8 cellular contexts compared by ENCODE assay signal in the genomic region with DNA sequence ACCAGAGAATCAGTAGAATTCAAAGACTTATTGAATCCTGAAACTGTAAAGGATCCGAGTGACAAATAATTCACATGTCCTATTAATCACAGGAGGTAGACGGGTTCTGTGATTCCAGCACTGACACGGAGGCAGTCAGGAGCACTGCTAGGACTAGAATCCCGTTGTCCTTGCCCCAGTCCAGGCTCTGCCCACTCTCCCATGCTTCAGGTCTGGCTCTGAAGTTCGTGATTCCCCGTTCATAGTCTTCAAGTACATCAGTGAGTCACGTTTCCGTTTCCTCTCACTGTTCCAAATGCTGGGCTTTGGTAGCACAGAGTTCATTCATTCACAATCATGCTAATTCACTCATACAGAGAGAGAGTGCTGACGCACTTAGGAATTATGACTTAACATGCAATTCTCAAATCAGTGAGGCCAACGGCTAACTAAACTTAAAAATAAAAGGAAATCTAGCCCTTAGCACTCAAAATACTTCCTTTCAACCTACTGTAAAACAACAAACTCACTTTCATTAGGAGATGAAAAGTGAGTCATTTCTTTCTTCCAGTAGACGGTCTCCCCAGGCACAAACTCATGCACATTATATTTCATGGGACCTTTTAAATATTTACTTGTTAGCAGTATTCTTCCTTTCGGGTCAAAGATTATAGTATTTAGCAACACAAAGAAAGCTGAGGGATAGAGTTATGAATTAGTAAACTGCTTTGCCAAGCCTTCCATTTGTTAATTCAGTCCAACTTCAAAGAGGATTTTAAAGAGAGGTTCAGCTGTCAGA.
DNase-seq lines count a peak whose midpoint lies in the region; TF ChIP-seq lines count a peak whose summit lies in the region.

No MANE protein-coding gene starts in this region.

- peak; percentile 49 for DNase-seq in GM10248 (ENCODE audit: extremely low spot score)
- peak; percentile 98 for DNase-seq in GM23248
- peak; percentile 54 for DNase-seq in activated CD4-positive, alpha-beta T cell treated with anti-CD3 and anti-CD28 coated beads for 48 hours
- DNase-seq in superior temporal gyrus (ENCODE audit: extremely low spot score) = no peak
- no peak for DNase-seq in erythroblast (lab: John Stamatoyannopoulos, UW)

- no peaks in the 10 kb centered on the region for H4K20me1 ChIP-seq in GM23248 (ENCODE audit: insufficient read depth)

- peak overlapping the region; percentile 84 for H3K27ac ChIP-seq in GM23248
- peak overlapping the region; percentile 74 to 91 for H3K27ac ChIP-seq in esophagus (ENCODE audit: low read depth in 2 of 2, low read length in 1 of 2)

- H2AFZ ChIP-seq in GM23248 = peak overlapping the region; percentile 83

- CTCF ChIA-PET in GM10248 (lab: Yijun Ruan, JAX) = interaction anchor here (0.9 to 13.3 kb wide), 4 partner anchors 10 to 173 kb away, joined by 3 to 264 read pairs (median 12); no protein-coding TSS in a partner anchor

- in situ Hi-C loops in GM23248 (cut with MboI) = loop anchor here (10.0 kb wide), 1 partner anchor 158 kb away; no protein-coding TSS in a partner anchor

- WGBS in GM23248 (ENCODE audit: low coverage in 1 of 2, low lambda C conversion rate in 2 of 2, missing lambda C conversion rate in 2 of 2), 2 experiments = 0% methylated on average over 12 of the region's 12 CpGs
- 3 to 13% methylated on average over 12 of the region's 12 CpGs for WGBS in esophagus, 2 donors

- H3K27ac Mint-ChIP-seq in IgD-negative memory B cell = peak overlapping the region in 1 of 3 donors; percentile 36
- H3K27ac Mint-ChIP-seq in nephron = peak overlapping the region; percentile 49 to 86 (median 80)

- H3K79me2 ChIP-seq in GM23248 (ENCODE audit: insufficient read depth) = no peaks in the 10 kb centered on the region

- H3K9me3 ChIP-seq in GM23248 (ENCODE audit: low read depth) = no peaks in the 10 kb centered on the region
- H3K9me3 ChIP-seq in esophagus (ENCODE audit: control insufficient read depth in 2 of 2, insufficient read depth in 1 of 2, low read depth in 1 of 2, low read length in 1 of 2) = no peaks in the 10 kb centered on the region

- peaks cover 5% of the 10 kb centered on the region for H3K27me3 Mint-ChIP-seq in IgD-negative memory B cell
- H3K27me3 Mint-ChIP-seq in nephron (ENCODE audit: low read depth) = peaks cover 3% of the 10 kb centered on the region

- TF ChIP-seq CTCF in GM10248 (IDR thresholded peaks at IDR 0.05; ENCODE audit: control extremely low read depth, extremely low read depth, low read depth, missing control alignments) (no peak), nephron (IDR thresholded peaks at IDR 0.05; ENCODE audit: unreplicated experiment in 3 of 3) (no peak)

- H3K9ac ChIP-seq in GM23248 = peak overlapping the region; percentile 73

- H3K4me3 ChIP-seq in GM23248 (peak overlapping the region; percentile 64), esophagus (ENCODE audit: low read depth in 1 of 2, low read length in 2 of 2) (no peak overlapping the region)

- H3K4me1 Mint-ChIP-seq in IgD-negative memory B cell (peaks cover 14 to 19% (median 18%) of the 10 kb centered on the region in 3 donors), nephron (peaks cover 28% of the 10 kb centered on the region)

- no peaks in the 10 kb centered on the region for H3K9me2 ChIP-seq in GM23248 (ENCODE audit: insufficient read depth)

- H3K27me3 ChIP-seq in GM23248 (replicated peaks; ENCODE audit: insufficient read depth) = no peaks in the 10 kb centered on the region
- no peaks in the 10 kb centered on the region for H3K27me3 ChIP-seq in esophagus (ENCODE audit: control insufficient read depth in 1 of 2, insufficient read depth in 2 of 2, low read length in 2 of 2)

- TF ChIP-seq POLR2A in erythroblast (IDR thresholded peaks at IDR 0.05; ENCODE audit: low read length) = no peak

- H3K36me3 ChIP-seq in GM23248 (ENCODE audit: low read depth) (no peaks in the 10 kb centered on the region), esophagus (ENCODE audit: control insufficient read depth in 2 of 2, insufficient read depth in 2 of 2, low read length in 1 of 2) (no peaks in the 10 kb centered on the region)

- POLR2A ChIA-PET in GM10248 (lab: Yijun Ruan, JAX) = no interaction called here

- no peaks in the 10 kb centered on the region for H3K36me3 Mint-ChIP-seq in IgD-negative memory B cell
- no peaks in the 10 kb centered on the region for H3K36me3 Mint-ChIP-seq in nephron (ENCODE audit: low read depth)

- H3K4me2 ChIP-seq in GM23248 (ENCODE audit: unreplicated experiment) = peak overlapping the region; percentile 85

- H3K4me3 Mint-ChIP-seq in IgD-negative memory B cell = peak overlapping the region; percentile 50 to 93 (median 76)
- H3K4me3 Mint-ChIP-seq in nephron = peak overlapping the region; percentile 11 to 40 (median 33)

- H3K9me3 Mint-ChIP-seq in IgD-negative memory B cell (no peaks in the 10 kb centered on the region), nephron (no peaks in the 10 kb centered on the region)

- H3K4me1 ChIP-seq in GM23248 (ENCODE audit: insufficient read depth) = peaks cover 19% of the 10 kb centered on the region
- no peaks in the 10 kb centered on the region for H3K4me1 ChIP-seq in esophagus (ENCODE audit: control insufficient read depth in 2 of 2, insufficient read depth in 2 of 2, low read length in 1 of 2)

- peaks cover 22% of the 10 kb centered on the region for H3F3A ChIP-seq in GM23248 (ENCODE audit: insufficient read depth)

Comparison
In these comparisons a context has a peak if more than half of its experiments do, and no peak if none do; other contexts are left out.
1. DNase-seq: peak in GM10248 (single experiment), GM23248 (single experiment) and activated CD4-positive, alpha-beta T cell treated with anti-CD3 and anti-CD28 coated beads for 48 hours (single experiment); none in superior temporal gyrus (single experiment) and erythroblast (0 of 2).